ENCODE assay signal across 1 cellular context in the genomic region with DNA sequence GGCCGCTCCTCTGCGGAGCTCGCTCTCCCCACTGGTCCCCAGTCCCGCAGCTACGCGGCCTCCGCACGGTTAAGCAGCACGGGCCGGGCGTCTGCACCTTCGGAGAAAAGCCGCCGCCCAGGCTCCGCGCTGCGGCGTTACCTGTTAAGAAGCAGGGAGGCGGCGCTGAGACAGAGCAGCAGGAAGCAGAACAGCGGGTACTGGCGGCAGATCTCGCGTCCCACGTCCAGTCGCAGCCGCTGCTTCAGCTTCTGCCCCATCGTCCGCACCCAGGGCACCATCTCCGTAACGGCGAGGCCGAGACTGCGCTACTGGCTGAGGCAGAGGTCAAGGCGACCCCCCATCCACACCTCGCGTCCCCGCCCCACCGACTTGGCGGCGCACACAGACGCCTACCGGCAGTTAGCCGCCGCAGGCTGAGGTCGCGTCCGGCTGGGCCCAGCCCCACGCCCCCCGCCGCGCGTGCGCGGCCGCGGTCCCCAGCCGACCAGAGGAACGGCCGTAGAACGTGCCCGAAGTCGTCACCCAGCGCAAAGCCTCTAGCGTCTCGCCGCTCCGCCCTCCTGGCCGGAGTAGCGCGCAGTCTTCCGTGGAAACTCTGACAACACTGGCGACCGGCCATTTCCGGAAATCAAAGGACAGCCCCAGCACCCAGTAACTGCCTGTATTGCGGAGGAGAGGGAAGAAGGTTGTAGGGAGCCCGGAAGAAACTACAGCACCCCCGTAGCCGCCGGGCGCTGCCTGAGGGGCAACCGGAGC.
A peak's percentile ranks its signal among the peaks of the same experiment; 100 is the strongest.
TF ChIP-seq lines count a peak whose summit lies in the region.

A gene with protein sequence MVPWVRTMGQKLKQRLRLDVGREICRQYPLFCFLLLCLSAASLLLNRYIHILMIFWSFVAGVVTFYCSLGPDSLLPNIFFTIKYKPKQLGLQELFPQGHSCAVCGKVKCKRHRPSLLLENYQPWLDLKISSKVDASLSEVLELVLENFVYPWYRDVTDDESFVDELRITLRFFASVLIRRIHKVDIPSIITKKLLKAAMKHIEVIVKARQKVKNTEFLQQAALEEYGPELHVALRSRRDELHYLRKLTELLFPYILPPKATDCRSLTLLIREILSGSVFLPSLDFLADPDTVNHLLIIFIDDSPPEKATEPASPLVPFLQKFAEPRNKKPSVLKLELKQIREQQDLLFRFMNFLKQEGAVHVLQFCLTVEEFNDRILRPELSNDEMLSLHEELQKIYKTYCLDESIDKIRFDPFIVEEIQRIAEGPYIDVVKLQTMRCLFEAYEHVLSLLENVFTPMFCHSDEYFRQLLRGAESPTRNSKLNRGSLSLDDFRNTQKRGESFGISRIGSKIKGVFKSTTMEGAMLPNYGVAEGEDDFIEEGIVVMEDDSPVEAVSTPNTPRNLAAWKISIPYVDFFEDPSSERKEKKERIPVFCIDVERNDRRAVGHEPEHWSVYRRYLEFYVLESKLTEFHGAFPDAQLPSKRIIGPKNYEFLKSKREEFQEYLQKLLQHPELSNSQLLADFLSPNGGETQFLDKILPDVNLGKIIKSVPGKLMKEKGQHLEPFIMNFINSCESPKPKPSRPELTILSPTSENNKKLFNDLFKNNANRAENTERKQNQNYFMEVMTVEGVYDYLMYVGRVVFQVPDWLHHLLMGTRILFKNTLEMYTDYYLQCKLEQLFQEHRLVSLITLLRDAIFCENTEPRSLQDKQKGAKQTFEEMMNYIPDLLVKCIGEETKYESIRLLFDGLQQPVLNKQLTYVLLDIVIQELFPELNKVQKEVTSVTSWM (minus strand): TSS at position 421 of the 759 bp plus-strand sequence. CDS start 140 bp downstream, at position 281.

TF ChIP-seq in GM23338, 12 proteins besides CTCF, POLR2A, EP300 and RAD21 (continued from another document):
- TF ChIP-seq POLR2AphosphoS5 (IDR thresholded peaks at IDR 0.05; ENCODE audit: low read depth), result peak; percentile 80; the same call in 1 of the 2 replicates
